ENCODE assay signal across 8 cellular contexts in genomic region chr17:76266244-76266938, GRCh38. TPM values are rescaled to one million over a fixed set of nuclear protein-coding genes. Genes with fewer than 3 reads are reported as not detected.
A peak's percentile ranks its signal among the peaks of the same experiment; 100 is the strongest.
DNase-seq lines count a peak whose midpoint lies in the region; ATAC-seq and TF ChIP-seq lines count a peak whose summit lies in the region.

No MANE protein-coding gene starts in this region.

- H3K27me3 Mint-ChIP-seq in Caco-2 (ENCODE audit: insufficient read depth, unreplicated experiment) = no peaks in the 10 kb centered on the region

- H3K4me3 Mint-ChIP-seq in Caco-2 (ENCODE audit: unreplicated experiment) = peak overlapping the region; percentile 80

- H3K27ac ChIP-seq in KOPT-K1 (ENCODE audit: low read depth, low read length, poor library complexity, severe bottlenecking) (peak overlapping the region; percentile 84), thoracic aorta (peak overlapping the region; percentile 89 to 91)

- H3K36me3 Mint-ChIP-seq in Caco-2 (ENCODE audit: insufficient read depth, unreplicated experiment) = peaks cover 70% of the 10 kb centered on the region

- peaks cover 27% of the 10 kb centered on the region for H3K4me1 Mint-ChIP-seq in Caco-2 (ENCODE audit: low read depth, unreplicated experiment)

- ATAC-seq in left lobe of liver (peak; percentile 4), thoracic aorta (ENCODE audit: insufficient number of reproducible peaks, low FRiP score, low read depth) (no peak), HG03354 (IDR thresholded peaks at IDR 0.05; ENCODE audit: poor library complexity, severe bottlenecking, unreplicated experiment) (no peak)
- ATAC-seq in activated CD4-positive, CD25-positive, alpha-beta regulatory T cell treated with anti-CD3 and anti-CD28 coated beads, Interleukin-2, amount 50 U/mL, for 24 hours = no peak

- DNase-seq in Caco-2 (peak in 1 of 2 experiments; percentile 56), astrocyte of the hippocampus (ENCODE audit: low read depth, low spot score) (peak; percentile 54), left lobe of liver (ENCODE audit: low spot score) (no peak), thoracic aorta (ENCODE audit: low spot score) (no peak), GM13977 (ENCODE audit: low spot score) (no peak)

- H3K9me3 ChIP-seq in Caco-2 (no peaks in the 10 kb centered on the region), KOPT-K1 (ENCODE audit: insufficient read depth, low read length, poor library complexity, severe bottlenecking) (no peaks in the 10 kb centered on the region), thoracic aorta (no peaks in the 10 kb centered on the region)

- H3K4me1 ChIP-seq in Caco-2 = peaks cover 53% of the 10 kb centered on the region
- H3K4me1 ChIP-seq in thoracic aorta (ENCODE audit: control insufficient read depth in 1 of 2, low read depth in 2 of 2) = peaks cover 30 to 49% of the 10 kb centered on the region in 2 donors

- TSS peak; percentile 44 for BruUV-seq in Caco-2 (replicated peaks; lab: Mats Ljungman, UMichigan)

- CTCF ChIA-PET in Caco-2 (lab: Charles Lee) = interaction anchor here (0.9 to 1.3 kb wide), 4 partner anchors 13 to 133 kb away, joined by 4 to 7 read pairs (median 4); no protein-coding TSS in a partner anchor

- POLR2A ChIA-PET in Caco-2 (lab: Charles Lee) = interaction anchor here (0.6 to 1.0 kb wide), 3 partner anchors 8 to 67 kb away, joined by 3 to 6 read pairs (median 4); no protein-coding TSS in a partner anchor

- in situ Hi-C loops in GM13977 (cut with MboI; ENCODE audit: low pct_unique_long_range_greater_than_20kb, low sequenced_read_pairs, unreplicated experiment) = no loop called here

- H3K27ac Mint-ChIP-seq in Caco-2 (ENCODE audit: unreplicated experiment) = peak overlapping the region; percentile 89

- no peaks in the 10 kb centered on the region for H3K27me3 ChIP-seq in Caco-2 (replicated peaks; ENCODE audit: control insufficient read depth, insufficient read depth, low read length)
- H3K27me3 ChIP-seq in thoracic aorta (replicated peaks; ENCODE audit: insufficient read depth) = no peaks in the 10 kb centered on the region

- H3K4me3 ChIP-seq in Caco-2 (ENCODE audit: low read depth, low read length) (peak overlapping the region; percentile 85), thoracic aorta (peak overlapping the region; percentile 97)

- no peaks in the 10 kb centered on the region for H3K9me3 Mint-ChIP-seq in Caco-2 (ENCODE audit: unreplicated experiment)

- TF ChIP-seq CTCF in Caco-2 (IDR thresholded peaks at IDR 0.05; ENCODE audit: insufficient read depth in 1 of 2, low read depth in 1 of 2, low read length in 1 of 2, severe bottlenecking in 1 of 2, unreplicated experiment in 1 of 2) (no peak), thoracic aorta (IDR thresholded peaks at IDR 0.05) (no peak), GM13977 (IDR thresholded peaks at IDR 0.05; ENCODE audit: extremely low read depth, insufficient read depth, missing control alignments) (no peak)

- intact Hi-C loops in Caco-2 (cut with micrococcal nuclease; ENCODE audit: unreplicated experiment) = loop anchor here (10.0 kb wide), 1 partner anchor 162 kb away; the partner anchor contains the start of gene EXOC7

- peaks cover 3% of the 10 kb centered on the region for H3K36me3 ChIP-seq in Caco-2 (ENCODE audit: control insufficient read depth, insufficient read depth, low read length)
- peaks cover 51% of the 10 kb centered on the region for H3K36me3 ChIP-seq in KOPT-K1 (ENCODE audit: insufficient read depth, low read length)
- H3K36me3 ChIP-seq in thoracic aorta = peaks cover 4% of the 10 kb centered on the region

RNA-seq across cellular contexts. Expression of gene UBALD2, which starts 1.2 kb away (rescaled TPM):
- total RNA-seq in Caco-2 (2022) (50.0 and 51.6 TPM in 2 replicates), left lobe of liver (23.8 TPM), thoracic aorta (10 to 100 TPM in 1 of 2 donors, 1 to 10 TPM in 1; 9.9 to 14.9 TPM)

RNA-seq across cellular contexts. Expression of gene RNF157, which starts 26.1 kb away (rescaled TPM):
- 25.9 and 29.3 TPM in 2 replicates for total RNA-seq in Caco-2 (2022)
- 12.4 TPM for total RNA-seq in left lobe of liver
- total RNA-seq in thoracic aorta = 1 to 10 TPM in 1 of 2 donors, under 1 TPM in 1; 0.41 to 1.9 TPM

RNA-seq across cellular contexts. Expression of gene QRICH2, which starts 41.7 kb away (rescaled TPM):
- 1.1 and 1.5 TPM in 2 replicates for total RNA-seq in Caco-2 (2022)
- 2.6 TPM for total RNA-seq in left lobe of liver
- 1 to 10 TPM; 6.1 to 6.9 TPM for total RNA-seq in thoracic aorta
